ENCODE assay signal across 8 cellular contexts in genomic region chr17:35808240-35808961, GRCh38. TPM values are rescaled to one million over a fixed set of nuclear protein-coding genes. Genes with fewer than 3 reads are reported as not detected.
DNase-seq lines count a peak whose midpoint lies in the region; ATAC-seq and TF ChIP-seq lines count a peak whose summit lies in the region.

No MANE protein-coding gene starts in this region.

- POLR2A ChIA-PET in activated B cell treated with CpG ODN at 0.5 μM for 24 hours (lab: Charles Lee) = interaction anchor here (0.6 to 3.5 kb wide), 23 partner anchors 9 to 1551 kb away, joined by 3 to 121 read pairs (median 5); partner anchors contain the start of genes AATF, AP2B1, CCL5 and MMP28

- peak; percentile 28 for DNase-seq in NCI-H2227 (lab: John Stamatoyannopoulos, UW; ENCODE audit: unreplicated experiment)
- no peak for DNase-seq in NCI-H2227 treated with DMSO at 0.1 percent for 48 hours (lab: John Stamatoyannopoulos, UW)
- DNase-seq in activated B cell treated with CpG ODN at 0.5 μM for 24 hours = no peak
- DNase-seq in right cardiac atrium = no peak
- no peak for DNase-seq in CD1c-positive myeloid dendritic cell (ENCODE audit: extremely low spot score)

- ATAC-seq in activated B cell treated with CpG ODN at 0.5 μM for 24 hours (ENCODE audit: low read depth) (no peak), right cardiac atrium (no peak), HG03457 (IDR thresholded peaks at IDR 0.05; ENCODE audit: unreplicated experiment) (no peak), GM18868 (IDR thresholded peaks at IDR 0.05; ENCODE audit: unreplicated experiment) (no peak)
- ATAC-seq in stimulated activated memory B cell treated with anti-CD40 and anti-IgM and Interleukin-4, amounts not matched to agents 10 μg/mL and 1 μg/mL and 100 μg/mL, for 72 hours = no peak

- H3K27me3 Mint-ChIP-seq in activated B cell treated with CpG ODN at 0.5 μM for 24 hours = no peaks in the 10 kb centered on the region
- no peaks in the 10 kb centered on the region for H3K27me3 Mint-ChIP-seq in stimulated activated memory B cell treated with anti-CD40 and anti-IgM and Interleukin-4, amounts not matched to agents 10 μg/mL and 1 μg/mL and 100 μg/mL, for 72 hours

- peak overlapping the region; percentile 93 for H3K4me3 Mint-ChIP-seq in activated B cell treated with CpG ODN at 0.5 μM for 24 hours
- peak overlapping the region; percentile 96 for H3K4me3 Mint-ChIP-seq in stimulated activated memory B cell treated with anti-CD40 and anti-IgM and Interleukin-4, amounts not matched to agents 10 μg/mL and 1 μg/mL and 100 μg/mL, for 72 hours

- intact Hi-C loops in activated B cell treated with CpG ODN at 0.5 μM for 24 hours (cut with micrococcal nuclease) (loop anchor here (2.0 to 10.0 kb wide), 3 partner anchors 194 to 792 kb away; partner anchors contain the start of genes MRM1 and SLFN5), right cardiac atrium (cut with DNase I) (no loop called here)

- H3K4me3 ChIP-seq in right cardiac atrium (ENCODE audit: low read length) = peak overlapping the region; percentile 86

- peak overlapping the region; percentile 85 for H3K27ac ChIP-seq in right cardiac atrium (ENCODE audit: low read length)

- no peaks in the 10 kb centered on the region for H3K27me3 ChIP-seq in right cardiac atrium (ENCODE audit: control insufficient read depth, insufficient read depth)

- TF ChIP-seq CTCF in activated B cell treated with CpG ODN at 0.5 μM for 24 hours (IDR thresholded peaks at IDR 0.05) = no peak

- no peaks in the 10 kb centered on the region for H3K9me3 Mint-ChIP-seq in activated B cell treated with CpG ODN at 0.5 μM for 24 hours
- H3K9me3 Mint-ChIP-seq in stimulated activated memory B cell treated with anti-CD40 and anti-IgM and Interleukin-4, amounts not matched to agents 10 μg/mL and 1 μg/mL and 100 μg/mL, for 72 hours = no peaks in the 10 kb centered on the region

- CTCF ChIA-PET in activated B cell treated with CpG ODN at 0.5 μM for 24 hours (lab: Charles Lee) = interaction anchor here (0.7 to 6.4 kb wide), 11 partner anchors 8 to 269 kb away, joined by 3 to 158 read pairs (median 4); partner anchors contain the start of genes C17orf50, MMP28 and PEX12

- peaks cover 18% of the 10 kb centered on the region for H3K36me3 Mint-ChIP-seq in activated B cell treated with CpG ODN at 0.5 μM for 24 hours (ENCODE audit: low read depth)
- peaks cover 5% of the 10 kb centered on the region for H3K36me3 Mint-ChIP-seq in stimulated activated memory B cell treated with anti-CD40 and anti-IgM and Interleukin-4, amounts not matched to agents 10 μg/mL and 1 μg/mL and 100 μg/mL, for 72 hours

- WGBS in right cardiac atrium = 28% methylated on average over 19 of the region's 19 CpGs

- peak overlapping the region; percentile 100 for H3K27ac Mint-ChIP-seq in activated B cell treated with CpG ODN at 0.5 μM for 24 hours
- H3K27ac Mint-ChIP-seq in stimulated activated memory B cell treated with anti-CD40 and anti-IgM and Interleukin-4, amounts not matched to agents 10 μg/mL and 1 μg/mL and 100 μg/mL, for 72 hours = peak overlapping the region; percentile 99

- no peaks in the 10 kb centered on the region for H3K9me3 ChIP-seq in right cardiac atrium (ENCODE audit: control insufficient read depth, low read length)

- no peaks in the 10 kb centered on the region for H3K4me1 ChIP-seq in right cardiac atrium (ENCODE audit: control insufficient read depth, insufficient read depth, low read length)

- peaks cover 47% of the 10 kb centered on the region for H3K4me1 Mint-ChIP-seq in activated B cell treated with CpG ODN at 0.5 μM for 24 hours
- H3K4me1 Mint-ChIP-seq in stimulated activated memory B cell treated with anti-CD40 and anti-IgM and Interleukin-4, amounts not matched to agents 10 μg/mL and 1 μg/mL and 100 μg/mL, for 72 hours = peaks cover 35% of the 10 kb centered on the region

RNA-seq across cellular contexts. Expression of gene TAF15, which starts 0.9 kb away (rescaled TPM):
- total RNA-seq in activated B cell treated with CpG ODN at 0.5 μM for 24 hours (224 and 243 TPM in 2 replicates), right cardiac atrium (100 to 1,000 TPM in 3 of 4 donors, 10 to 100 TPM in 1; 96.5 to 125 (median 106) TPM)
- polyA plus RNA-seq in right cardiac atrium = 86.3 TPM

RNA-seq across cellular contexts. Expression of gene MMP28, which starts 13.0 kb away (rescaled TPM):
- total RNA-seq in activated B cell treated with CpG ODN at 0.5 μM for 24 hours = 0.59 TPM in 1 of 2 replicates, not detected in the other
- 1 to 10 TPM; 4.6 to 5.8 (median 5.4) TPM for total RNA-seq in right cardiac atrium
- 9.2 TPM for polyA plus RNA-seq in right cardiac atrium

RNA-seq across cellular contexts. Expression of gene C17orf50, which starts 47.7 kb away (rescaled TPM):
- total RNA-seq in activated B cell treated with CpG ODN at 0.5 μM for 24 hours (not detected in 2 replicates), right cardiac atrium (not detected)
- 0.14 TPM for polyA plus RNA-seq in right cardiac atrium

RNA-seq across cellular contexts. Expression of gene GAS2L2, which starts 55.4 kb away (rescaled TPM):
- total RNA-seq in activated B cell treated with CpG ODN at 0.5 μM for 24 hours (not detected in 2 replicates), right cardiac atrium (under 1 TPM in 2 of 4 donors, not detected in 2; 0.09 to 0.19 TPM)
- 0.14 TPM for polyA plus RNA-seq in right cardiac atrium
